In the genomic region with DNA sequence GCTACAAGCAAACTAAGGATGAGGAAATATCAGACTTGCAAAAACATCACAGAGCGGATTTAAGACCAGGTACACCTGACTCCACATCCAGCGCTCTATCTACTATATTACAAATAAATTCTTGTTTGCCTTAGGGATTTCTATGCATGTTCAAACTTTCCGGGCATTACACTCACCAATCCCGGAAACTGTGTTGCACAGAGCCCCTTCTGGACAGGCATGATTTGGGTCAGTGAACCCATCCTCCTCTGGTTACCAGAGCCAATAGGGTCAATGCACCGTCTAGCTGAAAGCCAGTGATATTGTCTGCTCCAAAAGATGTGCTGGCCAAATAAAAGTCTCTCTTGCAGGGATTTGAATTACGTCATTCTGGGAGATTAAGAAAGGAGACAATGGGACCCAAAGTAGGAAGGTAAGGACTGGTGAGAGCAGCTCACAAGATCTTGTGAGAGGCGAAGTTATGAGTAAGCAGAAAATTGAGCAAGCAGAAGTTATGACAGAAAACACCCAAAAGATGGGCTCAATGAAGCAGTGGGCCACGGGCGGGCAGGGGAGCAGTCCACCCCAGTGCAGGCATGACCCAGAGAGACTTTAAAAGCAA, we compare ENCODE assay signal across 1 cellular context.
TF ChIP-seq lines count a peak whose summit lies in the region.

No MANE protein-coding gene starts in this region.

TF ChIP-seq in GM23338, 12 proteins besides CTCF, POLR2A, EP300 and RAD21 (continued from another document):
- TF ChIP-seq, protein P1, sequence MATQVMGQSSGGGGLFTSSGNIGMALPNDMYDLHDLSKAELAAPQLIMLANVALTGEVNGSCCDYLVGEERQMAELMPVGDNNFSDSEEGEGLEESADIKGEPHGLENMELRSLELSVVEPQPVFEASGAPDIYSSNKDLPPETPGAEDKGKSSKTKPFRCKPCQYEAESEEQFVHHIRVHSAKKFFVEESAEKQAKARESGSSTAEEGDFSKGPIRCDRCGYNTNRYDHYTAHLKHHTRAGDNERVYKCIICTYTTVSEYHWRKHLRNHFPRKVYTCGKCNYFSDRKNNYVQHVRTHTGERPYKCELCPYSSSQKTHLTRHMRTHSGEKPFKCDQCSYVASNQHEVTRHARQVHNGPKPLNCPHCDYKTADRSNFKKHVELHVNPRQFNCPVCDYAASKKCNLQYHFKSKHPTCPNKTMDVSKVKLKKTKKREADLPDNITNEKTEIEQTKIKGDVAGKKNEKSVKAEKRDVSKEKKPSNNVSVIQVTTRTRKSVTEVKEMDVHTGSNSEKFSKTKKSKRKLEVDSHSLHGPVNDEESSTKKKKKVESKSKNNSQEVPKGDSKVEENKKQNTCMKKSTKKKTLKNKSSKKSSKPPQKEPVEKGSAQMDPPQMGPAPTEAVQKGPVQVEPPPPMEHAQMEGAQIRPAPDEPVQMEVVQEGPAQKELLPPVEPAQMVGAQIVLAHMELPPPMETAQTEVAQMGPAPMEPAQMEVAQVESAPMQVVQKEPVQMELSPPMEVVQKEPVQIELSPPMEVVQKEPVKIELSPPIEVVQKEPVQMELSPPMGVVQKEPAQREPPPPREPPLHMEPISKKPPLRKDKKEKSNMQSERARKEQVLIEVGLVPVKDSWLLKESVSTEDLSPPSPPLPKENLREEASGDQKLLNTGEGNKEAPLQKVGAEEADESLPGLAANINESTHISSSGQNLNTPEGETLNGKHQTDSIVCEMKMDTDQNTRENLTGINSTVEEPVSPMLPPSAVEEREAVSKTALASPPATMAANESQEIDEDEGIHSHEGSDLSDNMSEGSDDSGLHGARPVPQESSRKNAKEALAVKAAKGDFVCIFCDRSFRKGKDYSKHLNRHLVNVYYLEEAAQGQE (IDR thresholded peaks at IDR 0.05; ENCODE audit: unreplicated experiment) = no peak
- TF ChIP-seq EZH2 (IDR thresholded peaks at IDR 0.05; ENCODE audit: low read depth, unreplicated experiment) (no peak), ZNF331 (CRISPR knock-in tag; IDR thresholded peaks at IDR 0.05; ENCODE audit: low read depth) (no peak), CREB1 (CRISPR knock-in tag; IDR thresholded peaks at IDR 0.05; ENCODE audit: low read depth) (no peak), STAT1 (IDR thresholded peaks at IDR 0.05; ENCODE audit: unreplicated experiment) (no peak), POLR2AphosphoS5 (IDR thresholded peaks at IDR 0.05; ENCODE audit: low read depth) (no peak), JUNB (IDR thresholded peaks at IDR 0.05; ENCODE audit: unreplicated experiment) (no peak)
- TF ChIP-seq, protein P2, sequence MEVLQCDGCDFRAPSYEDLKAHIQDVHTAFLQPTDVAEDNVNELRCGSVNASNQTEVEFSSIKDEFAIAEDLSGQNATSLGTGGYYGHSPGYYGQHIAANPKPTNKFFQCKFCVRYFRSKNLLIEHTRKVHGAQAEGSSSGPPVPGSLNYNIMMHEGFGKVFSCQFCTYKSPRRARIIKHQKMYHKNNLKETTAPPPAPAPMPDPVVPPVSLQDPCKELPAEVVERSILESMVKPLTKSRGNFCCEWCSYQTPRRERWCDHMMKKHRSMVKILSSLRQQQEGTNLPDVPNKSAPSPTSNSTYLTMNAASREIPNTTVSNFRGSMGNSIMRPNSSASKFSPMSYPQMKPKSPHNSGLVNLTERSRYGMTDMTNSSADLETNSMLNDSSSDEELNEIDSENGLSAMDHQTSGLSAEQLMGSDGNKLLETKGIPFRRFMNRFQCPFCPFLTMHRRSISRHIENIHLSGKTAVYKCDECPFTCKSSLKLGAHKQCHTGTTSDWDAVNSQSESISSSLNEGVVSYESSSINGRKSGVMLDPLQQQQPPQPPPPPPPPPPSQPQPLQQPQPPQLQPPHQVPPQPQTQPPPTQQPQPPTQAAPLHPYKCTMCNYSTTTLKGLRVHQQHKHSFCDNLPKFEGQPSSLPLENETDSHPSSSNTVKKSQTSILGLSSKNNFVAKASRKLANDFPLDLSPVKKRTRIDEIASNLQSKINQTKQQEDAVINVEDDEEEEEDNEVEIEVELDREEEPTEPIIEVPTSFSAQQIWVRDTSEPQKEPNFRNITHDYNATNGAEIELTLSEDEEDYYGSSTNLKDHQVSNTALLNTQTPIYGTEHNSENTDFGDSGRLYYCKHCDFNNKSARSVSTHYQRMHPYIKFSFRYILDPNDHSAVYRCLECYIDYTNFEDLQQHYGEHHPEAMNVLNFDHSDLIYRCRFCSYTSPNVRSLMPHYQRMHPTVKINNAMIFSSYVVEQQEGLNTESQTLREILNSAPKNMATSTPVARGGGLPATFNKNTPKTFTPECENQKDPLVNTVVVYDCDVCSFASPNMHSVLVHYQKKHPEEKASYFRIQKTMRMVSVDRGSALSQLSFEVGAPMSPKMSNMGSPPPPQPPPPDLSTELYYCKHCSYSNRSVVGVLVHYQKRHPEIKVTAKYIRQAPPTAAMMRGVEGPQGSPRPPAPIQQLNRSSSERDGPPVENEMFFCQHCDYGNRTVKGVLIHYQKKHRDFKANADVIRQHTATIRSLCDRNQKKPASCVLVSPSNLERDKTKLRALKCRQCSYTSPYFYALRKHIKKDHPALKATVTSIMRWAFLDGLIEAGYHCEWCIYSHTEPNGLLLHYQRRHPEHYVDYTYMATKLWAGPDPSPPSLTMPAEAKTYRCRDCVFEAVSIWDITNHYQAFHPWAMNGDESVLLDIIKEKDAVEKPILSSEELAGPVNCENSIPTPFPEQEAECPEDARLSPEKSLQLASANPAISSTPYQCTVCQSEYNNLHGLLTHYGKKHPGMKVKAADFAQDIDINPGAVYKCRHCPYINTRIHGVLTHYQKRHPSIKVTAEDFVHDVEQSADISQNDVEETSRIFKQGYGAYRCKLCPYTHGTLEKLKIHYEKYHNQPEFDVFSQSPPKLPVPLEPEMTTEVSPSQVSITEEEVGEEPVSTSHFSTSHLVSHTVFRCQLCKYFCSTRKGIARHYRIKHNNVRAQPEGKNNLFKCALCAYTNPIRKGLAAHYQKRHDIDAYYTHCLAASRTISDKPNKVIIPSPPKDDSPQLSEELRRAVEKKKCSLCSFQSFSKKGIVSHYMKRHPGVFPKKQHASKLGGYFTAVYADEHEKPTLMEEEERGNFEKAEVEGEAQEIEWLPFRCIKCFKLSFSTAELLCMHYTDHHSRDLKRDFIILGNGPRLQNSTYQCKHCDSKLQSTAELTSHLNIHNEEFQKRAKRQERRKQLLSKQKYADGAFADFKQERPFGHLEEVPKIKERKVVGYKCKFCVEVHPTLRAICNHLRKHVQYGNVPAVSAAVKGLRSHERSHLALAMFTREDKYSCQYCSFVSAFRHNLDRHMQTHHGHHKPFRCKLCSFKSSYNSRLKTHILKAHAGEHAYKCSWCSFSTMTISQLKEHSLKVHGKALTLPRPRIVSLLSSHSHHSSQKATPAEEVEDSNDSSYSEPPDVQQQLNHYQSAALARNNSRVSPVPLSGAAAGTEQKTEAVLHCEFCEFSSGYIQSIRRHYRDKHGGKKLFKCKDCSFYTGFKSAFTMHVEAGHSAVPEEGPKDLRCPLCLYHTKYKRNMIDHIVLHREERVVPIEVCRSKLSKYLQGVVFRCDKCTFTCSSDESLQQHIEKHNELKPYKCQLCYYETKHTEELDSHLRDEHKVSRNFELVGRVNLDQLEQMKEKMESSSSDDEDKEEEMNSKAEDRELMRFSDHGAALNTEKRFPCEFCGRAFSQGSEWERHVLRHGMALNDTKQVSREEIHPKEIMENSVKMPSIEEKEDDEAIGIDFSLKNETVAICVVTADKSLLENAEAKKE (CRISPR knock-in tag; IDR thresholded peaks at IDR 0.05) = no peak
